8 cellular contexts compared by ENCODE assay signal in genomic region chr1:26321315-26322041, GRCh38. TPM values are rescaled to one million over a fixed set of nuclear protein-coding genes. Genes with fewer than 3 reads are reported as not detected.
DNase-seq lines count a peak whose midpoint lies in the region; ATAC-seq and TF ChIP-seq lines count a peak whose summit lies in the region.

No MANE protein-coding gene starts in this region.

- POLR2A ChIA-PET in AG04449 (lab: Yijun Ruan, JAX) = interaction anchor here (0.6 to 1.3 kb wide), 2 partner anchors 46 to 152 kb away, joined by 4 read pairs; no protein-coding TSS in a partner anchor

- H3K27me3 ChIP-seq in stomach = peaks cover 0 to 14% (median 0%) of the 10 kb centered on the region in 3 donors

- peaks cover 71% of the 10 kb centered on the region for H3K36me3 Mint-ChIP-seq in activated T-helper 17 cell treated with anti-CD3 and anti-CD28 coated beads, Interleukin-2, amount 50 U/mL, for 72 hours (ENCODE audit: low read depth)

- no peak for TF ChIP-seq POLR2A in stomach (IDR thresholded peaks at IDR 0.05)

- 11 to 21% (median 15%) methylated on average over 11 to 16 of the region's 16 CpGs for WGBS in stomach, 5 donors

- TF ChIP-seq EP300 in stomach (IDR thresholded peaks at IDR 0.05) = no peak

- H3K27ac ChIP-seq in stomach = no peak overlapping the region

- intact Hi-C loops in stomach (cut with DNase I; ENCODE audit: low total_unique reads) = loop anchor here (5.0 kb wide), 2 partner anchors 34 to 49 kb away; no protein-coding TSS in a partner anchor

- H3K4me3 ChIP-seq in AG04449 (ENCODE audit: low read depth, low read length) = no peak overlapping the region; the same call in 1 of the 2 replicates
- H3K4me3 ChIP-seq in stomach = no peak overlapping the region

- DNase-seq in AG04449 (ENCODE audit: low read depth, low spot score) (peak; percentile 24), Kasumi-1 (lab: John Stamatoyannopoulos, UW) (peak; percentile 87 to 89), SHP77 (lab: John Stamatoyannopoulos, UW) (peak; percentile 59 to 76), fibroblast of the conjunctiva (ENCODE audit: low read depth) (peak; percentile 75), non-pigmented ciliary epithelial cell (ENCODE audit: low read depth) (peak; percentile 43), stomach (peak; percentile 97)

- H3K9me3 ChIP-seq in stomach = no peaks in the 10 kb centered on the region

- CTCF ChIA-PET in AG04449 (lab: Yijun Ruan, JAX) = interaction anchor here (0.6 to 11.9 kb wide), 48 partner anchors 10 to 242 kb away, joined by 3 to 179 read pairs (median 6); partner anchors contain the start of genes C1orf232, CATSPER4, CEP85 and CNKSR1

- no peaks in the 10 kb centered on the region for H3K27me3 Mint-ChIP-seq in activated T-helper 17 cell treated with anti-CD3 and anti-CD28 coated beads, Interleukin-2, amount 50 U/mL, for 72 hours

- peaks cover 0 to 25% (median 10%) of the 10 kb centered on the region in 4 donors for H3K4me1 ChIP-seq in stomach

- TF ChIP-seq CTCF in AG04449 (IDR thresholded peaks at IDR 0.05; ENCODE audit: insufficient read depth, low read length, missing control alignments) (peak; percentile 94), stomach (IDR thresholded peaks at IDR 0.05) (peak in 5 of 7 experiments; percentile 77 to 91 (median 90))

- H3K4me1 Mint-ChIP-seq in activated T-helper 17 cell treated with anti-CD3 and anti-CD28 coated beads, Interleukin-2, amount 50 U/mL, for 72 hours = peaks cover 21% of the 10 kb centered on the region

- ATAC-seq in GM18907 (IDR thresholded peaks at IDR 0.05; ENCODE audit: unreplicated experiment) = peak; percentile 50
- ATAC-seq in activated T-helper 17 cell treated with anti-CD3 and anti-CD28 coated beads, Interleukin-2, amount 50 U/mL, for 72 hours (replicated peaks) = peak; percentile 60

- H3K9me3 Mint-ChIP-seq in activated T-helper 17 cell treated with anti-CD3 and anti-CD28 coated beads, Interleukin-2, amount 50 U/mL, for 72 hours = no peaks in the 10 kb centered on the region

- H3K36me3 ChIP-seq in stomach = no peaks in the 10 kb centered on the region

- H3K4me3 Mint-ChIP-seq in activated T-helper 17 cell treated with anti-CD3 and anti-CD28 coated beads, Interleukin-2, amount 50 U/mL, for 72 hours = peak overlapping the region; percentile 98

- H3K27ac Mint-ChIP-seq in activated T-helper 17 cell treated with anti-CD3 and anti-CD28 coated beads, Interleukin-2, amount 50 U/mL, for 72 hours = peak overlapping the region; percentile 77

RNA-seq across cellular contexts. Expression of gene CD52, which starts 3.7 kb away (rescaled TPM):
- total RNA-seq in activated T-helper 17 cell treated with anti-CD3 and anti-CD28 coated beads, Interleukin-2, amount 50 U/mL, for 72 hours = 100 to 1,000 TPM; 218 to 542 TPM
- total RNA-seq in stomach = 10 to 100 TPM in 2 of 5 donors, 1 to 10 TPM in 1, not detected in 2; 5.1 to 15.2 (median 10.7) TPM
- 10 to 100 TPM; 27.3 to 68.2 (median 48.7) TPM for polyA plus RNA-seq in stomach

RNA-seq across cellular contexts. Expression of gene UBXN11, which starts 15.0 kb away (rescaled TPM):
- total RNA-seq in activated T-helper 17 cell treated with anti-CD3 and anti-CD28 coated beads, Interleukin-2, amount 50 U/mL, for 72 hours = 10 to 100 TPM; 17.9 to 23.2 TPM
- 10 to 100 TPM in 3 of 5 donors, 1 to 10 TPM in 2; 7.3 to 12.9 (median 12.2) TPM for total RNA-seq in stomach
- polyA plus RNA-seq in stomach = 10 to 100 TPM; 14.4 to 26.3 (median 19.3) TPM

RNA-seq across cellular contexts. Expression of gene CRYBG2, which starts 32.5 kb away (rescaled TPM):
- 10 to 100 TPM in 1 of 2 donors, under 1 TPM in 1; 0.37 to 13.6 TPM for total RNA-seq in activated T-helper 17 cell treated with anti-CD3 and anti-CD28 coated beads, Interleukin-2, amount 50 U/mL, for 72 hours
- 10 to 100 TPM in 1 of 5 donors, 1 to 10 TPM in 3, under 1 TPM in 1; 0.92 to 12.7 (median 2.3) TPM for total RNA-seq in stomach
- polyA plus RNA-seq in stomach = 10 to 100 TPM in 1 of 3 donors, 1 to 10 TPM in 1, under 1 TPM in 1; 0.15 to 66.8 (median 4.0) TPM

RNA-seq across cellular contexts. Expression of gene SH3BGRL3, which starts 41.6 kb away (rescaled TPM):
- total RNA-seq in activated T-helper 17 cell treated with anti-CD3 and anti-CD28 coated beads, Interleukin-2, amount 50 U/mL, for 72 hours = 100 to 1,000 TPM; 258 to 280 TPM
- 100 to 1,000 TPM in 1 of 5 donors, 10 to 100 TPM in 3, 1 to 10 TPM in 1; 7.2 to 102 (median 29.5) TPM for total RNA-seq in stomach
- polyA plus RNA-seq in stomach = 100 to 1,000 TPM; 142 to 267 (median 227) TPM

RNA-seq across cellular contexts. Expression of gene ZNF683, which starts 51.1 kb away (rescaled TPM):
- total RNA-seq in activated T-helper 17 cell treated with anti-CD3 and anti-CD28 coated beads, Interleukin-2, amount 50 U/mL, for 72 hours = not detected
- total RNA-seq in stomach = 1 to 10 TPM in 1 of 5 donors, not detected in 4; 3.6 TPM
- polyA plus RNA-seq in stomach = 1 to 10 TPM in 1 of 3 donors, under 1 TPM in 2; 0.25 to 1.5 (median 0.28) TPM

Comparison
In these comparisons a context has a peak if more than half of its experiments do, and no peak if none do; other contexts are left out.
1. DNase-seq: peak in every context shown above with its lines; median percentile 97 in stomach; 88 in Kasumi-1; 75 in fibroblast of the conjunctiva; 68 in SHP77; 43 in non-pigmented ciliary epithelial cell; 24 in AG04449.
2. RNA of gene CD52, which starts 3.7 kb away (total RNA-seq): 218 to 542 TPM in activated T-helper 17 cell treated with anti-CD3 and anti-CD28 coated beads, Interleukin-2, amount 50 U/mL, for 72 hours; 5.1 to 15.2 TPM in stomach; every median in the first group is over 10 times any median in the second.